23 cellular contexts compared by ENCODE assay signal in genomic region chr4:15610855-15611254, GRCh38. TPM values are rescaled to one million over a fixed set of nuclear protein-coding genes. Genes with fewer than 3 reads are reported as not detected.
DNase-seq lines count a peak whose midpoint lies in the region; ATAC-seq, FAIRE-seq and TF ChIP-seq lines count a peak whose summit lies in the region.
"Had no signal": no experiment of that assay in that cellular context is flagged by ENCODE, and none has a peak within 500 bp of the region (broad histone marks: within the 10 kb centered on the region; RNA-seq: fewer than 3 reads in every experiment).

No MANE protein-coding gene starts in this region.

- intact Hi-C loops in CD14-positive monocyte (cut with micrococcal nuclease): no loop called here
- intact Hi-C loops in GM12878 (cut with micrococcal nuclease; ENCODE audit: unreplicated experiment): no loop called here

- H3K9ac ChIP-seq in GM12878 (ENCODE audit: control insufficient read depth, insufficient read depth, low read length): no peak overlapping the region

- no peak overlapping the region for H3K4me3 Mint-ChIP-seq in CD14-positive monocyte
- H3K4me3 Mint-ChIP-seq: CD4-positive, alpha-beta memory T cell; GM23338; HFFc6; IgD-negative memory B cell had no signal

- TF ChIP-seq RAD21 in GM12878 (IDR thresholded peaks at IDR 0.05; ENCODE audit: insufficient read depth, low read depth, low read length): no peak

- H3K4me1 ChIP-seq in HEK293 (ENCODE audit: control insufficient read depth, insufficient read depth, low read length) (no peaks in the 10 kb centered on the region), GM12878 (ENCODE audit: control insufficient read depth, insufficient read depth, low read length) (no peaks in the 10 kb centered on the region), neutrophil (ENCODE audit: control insufficient read depth in 1 of 2, insufficient read depth in 1 of 2, low read depth in 1 of 2, low read length in 1 of 2) (peaks cover 3 to 18% of the 10 kb centered on the region in 2 experiments)

- ATAC-seq in GM12878: no peak
- ATAC-seq: GM23338 had no signal

- in situ Hi-C loops in GM12878 (cut with MboI): no loop called here

- peaks cover 28% of the 10 kb centered on the region for H3K4me1 Mint-ChIP-seq in CD14-positive monocyte

- no peaks in the 10 kb centered on the region for H3K9me3 ChIP-seq in HEK293 (ENCODE audit: control insufficient read depth, insufficient read depth, low read depth, low read length)
- H3K9me3 ChIP-seq in GM12878 (replicated peaks; ENCODE audit: control insufficient read depth, insufficient read depth, low read length): no peaks in the 10 kb centered on the region
- no peaks in the 10 kb centered on the region for H3K9me3 ChIP-seq in neutrophil

- H3K36me3 ChIP-seq in HEK293 (ENCODE audit: control insufficient read depth in 2 of 2, insufficient read depth in 1 of 2, low read length in 2 of 2) (peaks cover 0 to 10% of the 10 kb centered on the region in 2 experiments; a peak in 2 of 3 replicates), GM12878 (ENCODE audit: control insufficient read depth in 2 of 2, insufficient read depth in 2 of 2, low read length in 1 of 2) (no peaks in the 10 kb centered on the region; a peak in 1 of 4 replicates), neutrophil (peaks cover 93% of the 10 kb centered on the region)

- no peaks in the 10 kb centered on the region for H3K79me2 ChIP-seq in GM12878 (ENCODE audit: control insufficient read depth, insufficient read depth, low read length)

- no peak overlapping the region for H3K4me3 ChIP-seq in HEK293 (ENCODE audit: low read depth, low read length)
- H3K4me3 ChIP-seq in GM12878: no peak overlapping the region
- H3K4me3 ChIP-seq in neutrophil (ENCODE audit: low read depth in 1 of 2, low read length in 1 of 2): no peak overlapping the region
- H3K4me3 ChIP-seq: GM23338 had no signal

- WGBS in GM12878 (ENCODE audit: insufficient coverage, insufficient replicate concordance, low lambda C conversion rate, missing lambda C conversion rate): 95% methylated on average over 2 of the region's 2 CpGs

- H3K9me3 Mint-ChIP-seq in CD14-positive monocyte: peaks cover 0 to 3% (median 0%) of the 10 kb centered on the region in 7 donors
- H3K9me3 Mint-ChIP-seq: CD4-positive, alpha-beta memory T cell; GM23338; HFFc6 had no signal

- CTCF ChIA-PET in HEK293 (lab: Yijun Ruan, JAX) (interaction anchor here (0.6 to 0.8 kb wide), 2 partner anchors 39 to 158 kb away, joined by 3 read pairs; no protein-coding TSS in a partner anchor), GM12878 (lab: Yijun Ruan, JAX) (interaction anchor here (0.7 kb wide), 1 partner anchor 8 kb away, joined by 3 read pairs; no protein-coding TSS in a partner anchor)

- RAD21 ChIA-PET in GM12878 (lab: Charles Lee; ENCODE audit: unreplicated experiment): no interaction called here

- peak overlapping the region; percentile 41 to 90 (median 61) for H3K27ac Mint-ChIP-seq in CD14-positive monocyte
- H3K27ac Mint-ChIP-seq: GM23338, HFFc6, IgD-negative memory B cell had no signal

- FAIRE-seq in GM12878 (lab: Jason Lieb, UNC): peak; percentile 65
- FAIRE-seq: GM12892, GM18507, H54, HTR-8/SVneo had no signal

- H3K27me3 ChIP-seq in GM12878 (replicated peaks in 1 of 2; ENCODE audit: control insufficient read depth in 2 of 2, insufficient read depth in 2 of 2, low read length in 1 of 2): no peaks in the 10 kb centered on the region
- no peaks in the 10 kb centered on the region for H3K27me3 ChIP-seq in neutrophil

- no peak for DNase-seq in CD14-positive monocyte (ENCODE audit: low spot score)
- no peak for DNase-seq in GM12878 (ENCODE audit: low read depth, low spot score)
- no peak for DNase-seq in activated T-cell treated with anti-CD3 and anti-CD28 coated beads, Interleukin-2, amount 50 U/mL, for 48 hours
- no peak for DNase-seq in amygdala (lab: John Stamatoyannopoulos, UW)
- DNase-seq: ACHN; AML-193; CD4-positive, alpha-beta memory T cell; DMS 273 treated with DMSO at 0.1 percent for 48 hours; DMS53; DND-41; EL; HCEC 1CT; HFFc6; KG1 had no signal

- POLR2A ChIA-PET in HEK293 (lab: Yijun Ruan, JAX): no interaction called here
- POLR2A ChIA-PET in GM12878 (lab: Charles Lee): no interaction called here

- no TSS peak for BruUV-seq in GM12878 (replicated peaks; lab: Mats Ljungman, UMichigan)

- H3K27ac ChIP-seq in HEK293 (ENCODE audit: extremely low read depth, low read depth, low read length) (no peak overlapping the region), GM12878 (ENCODE audit: control insufficient read depth, insufficient read depth) (no peak overlapping the region), neutrophil (peak overlapping the region; percentile 47)
- H3K27ac ChIP-seq: C4-2B had no signal

- TF ChIP-seq EP300 in GM12878 (IDR thresholded peaks at IDR 0.05; ENCODE audit: borderline replicate concordance in 1 of 2, control insufficient read depth in 1 of 2, low read depth in 2 of 2, low read length in 2 of 2): no peak

- no peak for TF ChIP-seq CTCF in CD14-positive monocyte (IDR thresholded peaks at IDR 0.05)
- no peak for TF ChIP-seq CTCF in HEK293 (tag by site-specific recombination; IDR thresholded peaks at IDR 0.05)
- no peak for TF ChIP-seq CTCF in GM12878 (IDR thresholded peaks at IDR 0.05 in 2 of 3, conservative IDR thresholded peaks at IDR 0.05 in 1 of 3; ENCODE audit: control insufficient read depth in 2 of 3, extremely low read depth in 1 of 3, insufficient read depth in 1 of 3, low read depth in 3 of 3, low read length in 3 of 3)
- no peak for TF ChIP-seq CTCF in neutrophil (IDR thresholded peaks at IDR 0.05)

- H3K27me3 Mint-ChIP-seq in CD14-positive monocyte (ENCODE audit: low read depth in 3 of 3): peaks cover 0 to 1% (median 0%) of the 10 kb centered on the region in 3 donors
- H3K27me3 Mint-ChIP-seq: CD4-positive, alpha-beta memory T cell; IgD-negative memory B cell had no signal

- SMC1A ChIA-PET in GM12878 (lab: Charles Lee; ENCODE audit: uncharacterized antibody, unreplicated experiment): no interaction called here

- no peak overlapping the region for H2AFZ ChIP-seq in GM12878 (ENCODE audit: control insufficient read depth, low read depth, low read length)
- H2AFZ ChIP-seq: GM23338 had no signal

- peaks cover 50 to 75% of the 10 kb centered on the region in 2 donors for H3K36me3 Mint-ChIP-seq in CD14-positive monocyte

- H4K20me1 ChIP-seq in GM12878 (ENCODE audit: control insufficient read depth, insufficient read depth): no peaks in the 10 kb centered on the region

- no peak overlapping the region for H3K4me2 ChIP-seq in GM12878 (ENCODE audit: control insufficient read depth, insufficient read depth)
- H3K4me2 ChIP-seq: GM23338 had no signal

- TF ChIP-seq POLR2A in GM12878 (IDR thresholded peaks at IDR 0.05; ENCODE audit: low read depth, low read length): no peak

TF ChIP-seq in HEK293, 187 proteins besides CTCF, POLR2A, EP300 and RAD21:
- no peak for TF ChIP-seq ZNF626 (tag by site-specific recombination; IDR thresholded peaks at IDR 0.05)
- peak; percentile 77 for TF ChIP-seq PRDM1 (tag by site-specific recombination; IDR thresholded peaks at IDR 0.05)

TF ChIP-seq in GM12878, 131 proteins besides CTCF, POLR2A, EP300 and RAD21 (continues in another document):
- TF ChIP-seq SREBF1 (IDR thresholded peaks at IDR 0.05; ENCODE audit: low read length): no peak
- TF ChIP-seq SMARCA5 (IDR thresholded peaks at IDR 0.05): no peak
- no peak for TF ChIP-seq EED (IDR thresholded peaks at IDR 0.05; ENCODE audit: low read depth)
- TF ChIP-seq, protein P1, sequence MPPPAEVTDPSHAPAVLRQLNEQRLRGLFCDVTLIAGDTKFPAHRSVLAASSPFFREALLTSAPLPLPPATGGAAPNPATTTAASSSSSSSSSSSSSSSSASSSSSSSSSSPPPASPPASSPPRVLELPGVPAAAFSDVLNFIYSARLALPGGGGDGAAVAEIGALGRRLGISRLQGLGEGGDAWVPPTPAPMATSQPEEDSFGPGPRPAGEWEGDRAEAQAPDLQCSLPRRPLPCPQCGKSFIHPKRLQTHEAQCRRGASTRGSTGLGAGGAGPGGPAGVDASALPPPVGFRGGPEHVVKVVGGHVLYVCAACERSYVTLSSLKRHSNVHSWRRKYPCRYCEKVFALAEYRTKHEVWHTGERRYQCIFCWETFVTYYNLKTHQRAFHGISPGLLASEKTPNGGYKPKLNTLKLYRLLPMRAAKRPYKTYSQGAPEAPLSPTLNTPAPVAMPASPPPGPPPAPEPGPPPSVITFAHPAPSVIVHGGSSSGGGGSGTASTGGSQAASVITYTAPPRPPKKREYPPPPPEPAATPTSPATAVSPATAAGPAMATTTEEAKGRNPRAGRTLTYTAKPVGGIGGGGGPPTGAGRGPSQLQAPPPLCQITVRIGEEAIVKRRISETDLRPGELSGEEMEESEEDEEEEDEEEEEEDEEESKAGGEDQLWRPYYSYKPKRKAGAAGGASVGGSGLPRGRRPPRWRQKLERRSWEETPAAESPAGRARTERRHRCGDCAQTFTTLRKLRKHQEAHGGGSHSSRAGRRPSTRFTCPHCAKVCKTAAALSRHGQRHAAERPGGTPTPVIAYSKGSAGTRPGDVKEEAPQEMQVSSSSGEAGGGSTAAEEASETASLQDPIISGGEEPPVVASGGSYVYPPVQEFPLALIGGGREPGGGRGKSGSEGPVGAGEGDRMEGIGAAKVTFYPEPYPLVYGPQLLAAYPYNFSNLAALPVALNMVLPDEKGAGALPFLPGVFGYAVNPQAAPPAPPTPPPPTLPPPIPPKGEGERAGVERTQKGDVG (CRISPR knock-in tag; IDR thresholded peaks at IDR 0.05): no peak
- no peak for TF ChIP-seq SUZ12 (IDR thresholded peaks at IDR 0.05; ENCODE audit: unreplicated experiment)
- no peak for TF ChIP-seq ZNF274 (IDR thresholded peaks at IDR 0.05; ENCODE audit: insufficient read depth, insufficient read length)

RNA-seq across cellular contexts. Expression of gene FBXL5, which starts 44.3 kb away (rescaled TPM):
- polyA plus RNA-seq in CD14-positive monocyte (100 to 1,000 TPM; 484 to 518 TPM), GM12878 (2011; rRNA removed) (46.2 and 69.1 TPM in 2 replicates), GM12878 (2014; fragmentation: Illumina TruSeq; extraction: Trizol) (25.1 and 36.0 TPM in 2 replicates), GM12878 (2014; fragmentation: Nextera tagmentation; extraction: Ambion mirVana) (10 to 100 TPM; 10.1 to 12.3 TPM), GM12878 (2014; rRNA removed) (23.8 and 32.3 TPM in 2 replicates), GM12878 (2016; fragmentation: Nextera tagmentation; extraction: Ambion mirVana) (10 to 100 TPM; 42.2 to 44.5 TPM)
- total RNA-seq in GM12878 (2013; cell fraction: nucleolus; rRNA removed): 85.8 and 87.6 TPM in 2 replicates
- total RNA-seq in GM12878 (2014; rRNA removed) (39.5 and 42.5 TPM in 2 replicates), GM12878 (2014; rRNA removed; fragmentation: Illumina TruSeq; extraction: Trizol) (34.7 and 36.7 TPM in 2 replicates), GM12878 (2021) (30.7 and 31.9 TPM in 2 replicates)
- 16.1 TPM for polyA plus RNA-seq in GM12878 (2011; ENCODE audit: low read depth)
- 16.0 and 16.8 TPM in 2 replicates for polyA plus RNA-seq in GM12878 (2011; cell fraction: cytosol; rRNA removed)
- 25.3 and 25.8 TPM in 2 replicates for polyA plus RNA-seq in GM12878 (2011; cell fraction: nucleus; rRNA removed)
- polyA plus RNA-seq in GM12878 (2012): 19.4 and 23.9 TPM in 2 replicates
- polyA minus RNA-seq in GM12878 (2011; rRNA and poly(A)+ RNA removed): 42.7 and 60.0 TPM in 2 replicates
- polyA minus RNA-seq in GM12878 (2011; cell fraction: cytosol; rRNA and poly(A)+ RNA removed): 17.5 and 18.0 TPM in 2 replicates
- polyA minus RNA-seq in GM12878 (2011; cell fraction: nucleus; rRNA and poly(A)+ RNA removed): 54.8 and 81.6 TPM in 2 replicates

Comparison
In these comparisons a context has a peak if more than half of its experiments do, and no peak if none do; other contexts are left out.
1. RNA of gene FBXL5, which starts 44.3 kb away (polyA plus RNA-seq): 484 to 518 TPM in CD14-positive monocyte; 10.1 to 69.1 TPM in GM12878; every median in the first group is over 4 times any median in the second.